Comparison of ENCODE assay signal across 21 cellular contexts in the genomic region with DNA sequence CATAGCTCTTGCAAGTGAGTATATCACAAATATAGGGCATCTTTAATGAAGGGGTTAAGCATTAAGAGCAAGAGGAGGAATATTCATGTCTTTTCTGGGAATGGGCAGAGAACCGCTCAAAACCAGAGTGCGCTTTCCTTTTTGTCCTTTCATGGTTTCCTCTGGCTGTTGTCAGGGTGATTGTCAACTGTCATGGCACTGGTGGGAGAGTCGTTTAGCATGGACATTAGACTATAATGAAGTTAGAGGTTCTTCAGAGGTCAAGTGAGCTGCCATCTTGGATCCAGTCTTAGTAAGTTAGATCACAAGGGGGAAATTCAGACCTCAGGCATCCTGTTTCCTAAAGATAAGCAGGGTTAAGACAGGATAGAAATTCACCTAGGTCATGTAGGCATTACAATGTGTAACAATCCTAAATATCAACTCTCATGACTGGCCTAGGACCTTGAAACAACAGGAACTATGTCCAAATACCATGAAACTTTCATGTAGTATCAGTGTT.
"Had no signal": no experiment of that assay in that cellular context is flagged by ENCODE, and none has a peak within 500 bp of the region (broad histone marks: within the 10 kb centered on the region; RNA-seq: fewer than 3 reads in every experiment).

No MANE protein-coding gene starts in this region.

- H3K27me3 ChIP-seq: gastrocnemius medialis, ovary, right lobe of liver, tibial nerve, upper lobe of left lung had no signal

- H3K36me3 ChIP-seq: gastrocnemius medialis, ovary, right lobe of liver, thoracic aorta, tibial nerve, upper lobe of left lung had no signal

- H3K4me3 ChIP-seq: gastrocnemius medialis, lung, ovary, right lobe of liver, thoracic aorta, tibial nerve, upper lobe of left lung had no signal

- FAIRE-seq: endometrium, keratinocyte, small intestine, urothelium cell line had no signal

- H3K4me1 ChIP-seq: gastrocnemius medialis, right lobe of liver, tibial nerve, upper lobe of left lung had no signal

- DNase-seq: cortex of kidney; effector memory CD8-positive, alpha-beta T cell; gastrocnemius medialis; head of caudate nucleus; naive B cell; nucleus accumbens; ovary; posterior cingulate gyrus; retina; right lobe of liver; small intestine; stimulated activated CD4-positive, alpha-beta T cell treated with anti-CD3 and anti-CD28 coated beads, Interleukin-15, amount 100 ng/mL, for 24 hours; stimulated activated CD4-positive, alpha-beta T cell treated with anti-CD3 and anti-CD28 coated beads, Interleukin-2, amount 100 ng/mL, for 48 hours; stimulated activated naive B cell treated with anti-CD40 and anti-IgM and Interleukin-4, amounts not matched to agents 10 μg/mL and 1 μg/mL and 100 μg/mL, for 72 hours; upper lobe of left lung had no signal

- H3K9me3 ChIP-seq: gastrocnemius medialis, ovary, right lobe of liver, thoracic aorta, tibial nerve, upper lobe of left lung had no signal
